25 cellular contexts compared by ENCODE assay signal in the genomic region with DNA sequence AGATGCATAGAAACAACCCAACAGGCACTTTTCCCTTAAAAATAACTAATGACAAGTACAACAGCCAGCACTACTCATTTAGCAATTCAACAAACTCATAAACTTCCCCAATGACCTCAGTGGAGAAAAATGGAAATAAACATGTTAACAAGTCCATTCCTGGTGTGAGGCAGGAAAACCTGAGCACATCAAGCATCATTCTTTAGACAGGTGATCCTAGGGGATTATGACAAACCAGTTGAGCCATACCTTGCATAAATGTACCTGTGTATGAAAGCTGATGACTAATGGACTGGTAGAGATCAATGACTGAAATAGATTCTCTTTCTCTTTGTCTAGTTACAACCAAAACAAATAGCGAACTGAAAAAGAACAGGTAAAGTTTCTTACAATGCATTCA. TPM values are rescaled to one million over a fixed set of nuclear protein-coding genes. Genes with fewer than 3 reads are reported as not detected.
"Had no signal": no experiment of that assay in that cellular context is flagged by ENCODE, and none has a peak within 500 bp of the region (broad histone marks: within the 10 kb centered on the region; RNA-seq: fewer than 3 reads in every experiment).

No MANE protein-coding gene starts in this region.

- H3K4me3 ChIP-seq: gastrocnemius medialis, lung, mucosa of descending colon, psoas muscle, sigmoid colon, spleen, thoracic aorta, tibial nerve, upper lobe of right lung, uterus had no signal

- ATAC-seq: gastrocnemius medialis; left lobe of liver; mucosa of descending colon; natural killer cell treated with Interleukin-12 subunit alpha and Interleukin-12 subunit beta and Interleukin-15 and Interleukin-18, amount 100 ng/mL, for 72 hours; psoas muscle; right cardiac atrium; stimulated activated naive B cell treated with anti-CD40 and anti-IgM and Interleukin-4, amounts not matched to agents 10 μg/mL and 1 μg/mL and 100 μg/mL, for 72 hours; upper lobe of right lung had no signal

- DNase-seq: cerebellar nuclear complex; cortex of kidney; effector CD4-positive, alpha-beta T cell; gastrocnemius medialis; head of caudate nucleus; kidney; mesenchymal stem cell; mucosa of descending colon; naive B cell; posterior cingulate gyrus; psoas muscle; right cardiac atrium; sigmoid colon; spleen; stimulated activated CD4-positive, alpha-beta T cell treated with anti-CD3 and anti-CD28 coated beads, Interleukin-15, amount 100 ng/mL, for 24 hours; stimulated activated CD4-positive, alpha-beta T cell treated with anti-CD3 and anti-CD28 coated beads, Interleukin-2, amount 100 ng/mL, for 48 hours; stimulated activated naive B cell treated with anti-CD40 and anti-IgM and Interleukin-4, amounts not matched to agents 10 μg/mL and 1 μg/mL and 100 μg/mL, for 72 hours; upper lobe of right lung; uterus had no signal

- H3K27me3 ChIP-seq: gastrocnemius medialis, sigmoid colon, uterus had no signal

- H3K36me3 ChIP-seq: gastrocnemius medialis, neutrophil, sigmoid colon, spleen, thoracic aorta, tibial nerve, upper lobe of right lung, uterus had no signal

- H3K9me3 ChIP-seq: gastrocnemius medialis, mucosa of descending colon, neutrophil, psoas muscle, sigmoid colon, spleen, thoracic aorta, tibial nerve, upper lobe of right lung, uterus had no signal

- H3K4me1 ChIP-seq: gastrocnemius medialis, psoas muscle, upper lobe of right lung, uterus had no signal

- H3K27ac ChIP-seq: gastrocnemius medialis, neutrophil, psoas muscle, sigmoid colon, spleen, thoracic aorta, tibial nerve, upper lobe of right lung, uterus had no signal

- FAIRE-seq: kidney had no signal

RNA-seq across cellular contexts. Expression of a gene that starts 7.0 kb away (rescaled TPM):
- total RNA-seq: left lobe of liver; natural killer cell treated with Interleukin-12 subunit alpha and Interleukin-12 subunit beta and Interleukin-15 and Interleukin-18, amount 100 ng/mL, for 72 hours had no signal
